In genomic region chr6:21771626-21772320, GRCh38 we compare ENCODE assay signal across 1 cellular context.
TF ChIP-seq lines count a peak whose summit lies in the region.

No MANE protein-coding gene starts in this region.

TF ChIP-seq in H1, 55 proteins besides CTCF, POLR2A, EP300 and RAD21:
- no peak for TF ChIP-seq SUZ12 (IDR thresholded peaks at IDR 0.05; ENCODE audit: low read length)
- TF ChIP-seq SRF (IDR thresholded peaks at IDR 0.05; ENCODE audit: low read depth, low read length), result no peak
- TF ChIP-seq TAF7 (optimal IDR thresholded peaks at IDR 0.05; ENCODE audit: borderline replicate concordance, low read depth, low read length), result no peak
